Comparison of ENCODE assay signal across 21 cellular contexts in genomic region chr13:103859952-103860351, GRCh38.
DNase-seq lines count a peak whose midpoint lies in the region; ATAC-seq, FAIRE-seq and TF ChIP-seq lines count a peak whose summit lies in the region.
"Had no signal": no experiment of that assay in that cellular context is flagged by ENCODE, and none has a peak within 500 bp of the region (broad histone marks: within the 10 kb centered on the region; RNA-seq: fewer than 3 reads in every experiment).

No MANE protein-coding gene starts in this region.

- intact Hi-C loops in activated T-helper 1 cell treated with anti-CD3 and anti-CD28 coated beads, Interleukin-12 subunit alpha, Interleukin-12 subunit beta, Interleukin-2, Interleukin-4 antibody, amounts not matched to agents 30 ng/mL and 10 ng/mL and 1 ng/mL, durations not matched to agents 14 hours and 24 hours and 36 hours (cut with micrococcal nuclease) = no loop called here

- no peak for TF ChIP-seq CTCF in NB4 (IDR thresholded peaks at IDR 0.05; ENCODE audit: low read depth, low read length)
- no peak for TF ChIP-seq CTCF in GM13976 (IDR thresholded peaks at IDR 0.05; ENCODE audit: borderline replicate concordance, control extremely low read depth, extremely low read depth, insufficient read depth, missing control alignments)

- DNase-seq in CMK (ENCODE audit: low read depth) (peak; percentile 70), NB4 (ENCODE audit: low read depth) (peak; percentile 7), amniotic epithelial cell (ENCODE audit: low read depth) (peak; percentile 16), GM12892 (ENCODE audit: insufficient read length) (no peak), GM13976 (ENCODE audit: low spot score) (no peak), hepatic stellate cell (ENCODE audit: low spot score) (no peak)
- no peak for DNase-seq in activated T-helper 1 cell treated with anti-CD3 and anti-CD28 coated beads, Interleukin-12 subunit alpha, Interleukin-12 subunit beta, Interleukin-2, Interleukin-4 antibody, amounts not matched to agents 30 ng/mL and 10 ng/mL and 1 ng/mL, durations not matched to agents 14 hours and 24 hours and 36 hours (ENCODE audit: low spot score)
- DNase-seq: AML-193, DMS79, KG1, MG63, NCI-H1417, NCI-H1930, NCI-H2171 treated with DMSO at 0.1 percent for 48 hours, NCI-H510A, SHP77 had no signal

- no peak overlapping the region for H3K4me3 ChIP-seq in NB4 (ENCODE audit: low read depth, low read length)
- H3K4me3 ChIP-seq: HAP-1, MG63 had no signal

- no peak overlapping the region for H3K4me3 Mint-ChIP-seq in activated T-helper 1 cell treated with anti-CD3 and anti-CD28 coated beads, Interleukin-12 subunit alpha, Interleukin-12 subunit beta, Interleukin-2, Interleukin-4 antibody, amounts not matched to agents 30 ng/mL and 10 ng/mL and 1 ng/mL, durations not matched to agents 14 hours and 24 hours and 36 hours

- no peak for TF ChIP-seq POLR2A in NB4 (IDR thresholded peaks at IDR 0.05; ENCODE audit: extremely low read depth, insufficient read length)
- TF ChIP-seq POLR2A in GM12892 (IDR thresholded peaks at IDR 0.05; ENCODE audit: low read depth, low read length) = no peak

- no peaks in the 10 kb centered on the region for H3K27me3 Mint-ChIP-seq in activated T-helper 1 cell treated with anti-CD3 and anti-CD28 coated beads, Interleukin-12 subunit alpha, Interleukin-12 subunit beta, Interleukin-2, Interleukin-4 antibody, amounts not matched to agents 30 ng/mL and 10 ng/mL and 1 ng/mL, durations not matched to agents 14 hours and 24 hours and 36 hours (ENCODE audit: insufficient read depth)

- in situ Hi-C loops in GM13976 (cut with MboI; ENCODE audit: low sequenced_read_pairs, unreplicated experiment) = no loop called here

- H3K36me3 Mint-ChIP-seq in activated T-helper 1 cell treated with anti-CD3 and anti-CD28 coated beads, Interleukin-12 subunit alpha, Interleukin-12 subunit beta, Interleukin-2, Interleukin-4 antibody, amounts not matched to agents 30 ng/mL and 10 ng/mL and 1 ng/mL, durations not matched to agents 14 hours and 24 hours and 36 hours (ENCODE audit: low read depth) = no peaks in the 10 kb centered on the region

- H3K9me3 Mint-ChIP-seq in activated T-helper 1 cell treated with anti-CD3 and anti-CD28 coated beads, Interleukin-12 subunit alpha, Interleukin-12 subunit beta, Interleukin-2, Interleukin-4 antibody, amounts not matched to agents 30 ng/mL and 10 ng/mL and 1 ng/mL, durations not matched to agents 14 hours and 24 hours and 36 hours = no peaks in the 10 kb centered on the region

- no peaks in the 10 kb centered on the region for H3K4me1 Mint-ChIP-seq in activated T-helper 1 cell treated with anti-CD3 and anti-CD28 coated beads, Interleukin-12 subunit alpha, Interleukin-12 subunit beta, Interleukin-2, Interleukin-4 antibody, amounts not matched to agents 30 ng/mL and 10 ng/mL and 1 ng/mL, durations not matched to agents 14 hours and 24 hours and 36 hours (ENCODE audit: low read depth)

- no peak overlapping the region for H3K27ac Mint-ChIP-seq in activated T-helper 1 cell treated with anti-CD3 and anti-CD28 coated beads, Interleukin-12 subunit alpha, Interleukin-12 subunit beta, Interleukin-2, Interleukin-4 antibody, amounts not matched to agents 30 ng/mL and 10 ng/mL and 1 ng/mL, durations not matched to agents 14 hours and 24 hours and 36 hours

- FAIRE-seq in GM12892 (lab: Jason Lieb, UNC) = no peak
- FAIRE-seq: G401.6, RCC 7860 had no signal

- peak; percentile 59 for ATAC-seq in GM18868 (IDR thresholded peaks at IDR 0.05; ENCODE audit: unreplicated experiment)
- ATAC-seq: SK-N-SH treated with all-trans-retinoic acid at 6 μM for 48 hours had no signal

Comparison
In these comparisons a context has a peak if more than half of its experiments do, and no peak if none do; other contexts are left out.
1. DNase-seq: peak in CMK (single experiment), NB4 (single experiment) and amniotic epithelial cell (single experiment); none in GM12892 (single experiment), GM13976 (single experiment), hepatic stellate cell (single experiment) and activated T-helper 1 cell treated with anti-CD3 and anti-CD28 coated beads, Interleukin-12 subunit alpha, Interleukin-12 subunit beta, Interleukin-2, Interleukin-4 antibody, amounts not matched to agents 30 ng/mL and 10 ng/mL and 1 ng/mL, durations not matched to agents 14 hours and 24 hours and 36 hours (single experiment).